In the genomic region with DNA sequence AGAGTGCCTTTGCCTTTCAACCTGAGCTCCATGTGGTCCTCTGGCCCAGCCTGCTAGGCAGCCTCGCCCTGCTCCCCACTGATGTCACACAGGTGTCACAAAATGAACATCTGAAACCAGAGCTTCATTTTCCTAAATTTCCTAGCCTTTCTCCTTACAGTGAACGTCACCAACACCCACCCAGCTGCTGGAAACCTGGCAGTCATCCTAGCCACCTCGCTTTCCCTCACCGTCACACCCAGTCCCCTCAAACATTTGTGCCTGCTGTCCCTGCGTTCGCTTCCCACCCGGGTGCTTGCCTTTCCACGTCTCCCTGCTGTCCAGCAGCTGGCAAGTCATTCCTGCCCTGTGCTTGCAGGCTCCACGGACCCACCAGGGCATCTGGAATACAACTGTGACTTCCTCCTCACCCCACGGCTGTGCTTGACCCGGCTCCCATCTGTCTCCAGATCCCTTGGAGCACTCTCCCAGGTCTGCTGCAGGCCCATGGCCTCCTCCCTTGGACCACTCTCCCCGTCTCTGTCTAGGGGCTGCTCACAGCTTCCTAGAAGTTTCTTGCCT, we compare ENCODE assay signal across 15 cellular contexts. TPM values are rescaled to one million over a fixed set of nuclear protein-coding genes. Genes with fewer than 3 reads are reported as not detected.
DNase-seq lines count a peak whose midpoint lies in the region; TF ChIP-seq lines count a peak whose summit lies in the region.
"Had no signal": no experiment of that assay in that cellular context is flagged by ENCODE, and none has a peak within 500 bp of the region (broad histone marks: within the 10 kb centered on the region; RNA-seq: fewer than 3 reads in every experiment).

No MANE protein-coding gene starts in this region.

- no peak for TF ChIP-seq POLR2A in vagina (IDR thresholded peaks at IDR 0.05)

- TF ChIP-seq CTCF in coronary artery (IDR thresholded peaks at IDR 0.05) (no peak), tibial artery (IDR thresholded peaks at IDR 0.05) (no peak), vagina (IDR thresholded peaks at IDR 0.05) (no peak)

- intact Hi-C loops in tibial artery (cut with DNase I; ENCODE audit: low total_unique reads) = loop anchor here (2.0 kb wide), 1 partner anchor 15 kb away; no protein-coding TSS in a partner anchor
- intact Hi-C loops in vagina (cut with DNase I) = no loop called here

- no peaks in the 10 kb centered on the region for H3K36me3 ChIP-seq in tibial artery
- H3K36me3 ChIP-seq in vagina = no peaks in the 10 kb centered on the region

- H3K4me3 ChIP-seq in coronary artery (peak overlapping the region; percentile 5), tibial artery (no peak overlapping the region), vagina (no peak overlapping the region)
- H3K4me3 ChIP-seq: A549, PC-9 had no signal

- peak; percentile 47 for DNase-seq in activated CD8-positive, alpha-beta memory T cell treated with anti-CD3 and anti-CD28 coated beads for 24 hours
- no peak for DNase-seq in activated CD8-positive, alpha-beta memory T cell treated with anti-CD3 and anti-CD28 coated beads, Interleukin-2, amount 50 U/mL, for 4 hours
- DNase-seq in NCI-H69 (lab: John Stamatoyannopoulos, UW) = peak; percentile 39
- DNase-seq in coronary artery (ENCODE audit: low spot score) = no peak
- no peak for DNase-seq in tibial artery
- DNase-seq in anterior cingulate cortex (lab: John Stamatoyannopoulos, UW) = no peak
- DNase-seq in DMS153 (lab: John Stamatoyannopoulos, UW) = no peak
- DNase-seq in vagina (ENCODE audit: extremely low spot score in 2 of 2) = no peak
- DNase-seq: CD4-positive, alpha-beta memory T cell; Karpas-422; NCI-H2081; NCI-H2227 treated with DMSO at 0.1 percent for 48 hours; PC-9; SK-N-SH had no signal

- H3K4me1 ChIP-seq in tibial artery (peaks cover 0 to 100% (median 95%) of the 10 kb centered on the region in 4 donors), vagina (peaks cover 41% of the 10 kb centered on the region)

- H3K9me3 ChIP-seq in tibial artery (no peaks in the 10 kb centered on the region), vagina (no peaks in the 10 kb centered on the region)
- H3K9me3 ChIP-seq: A549, SK-N-SH had no signal

- H3K27ac ChIP-seq in coronary artery = peak overlapping the region in 1 of 2 donors; percentile 21
- peak overlapping the region; percentile 63 to 66 for H3K27ac ChIP-seq in tibial artery
- H3K27ac ChIP-seq in vagina = no peak overlapping the region
- H3K27ac ChIP-seq: A549, PC-9 had no signal

- H3K27me3 ChIP-seq in tibial artery (no peaks in the 10 kb centered on the region), vagina (no peaks in the 10 kb centered on the region)

RNA-seq across cellular contexts. Expression of gene ADARB1, which starts 23.5 kb away (rescaled TPM):
- total RNA-seq in vagina = 19.6 TPM

Comparison
In these comparisons a context has a peak if more than half of its experiments do, and no peak if none do; other contexts are left out.
1. DNase-seq: peak in activated CD8-positive, alpha-beta memory T cell treated with anti-CD3 and anti-CD28 coated beads for 24 hours (single experiment) and NCI-H69 (single experiment); none in activated CD8-positive, alpha-beta memory T cell treated with anti-CD3 and anti-CD28 coated beads, Interleukin-2, amount 50 U/mL, for 4 hours (single experiment), coronary artery (single experiment), tibial artery (0 of 2), anterior cingulate cortex (0 of 58), DMS153 (single experiment) and vagina (0 of 2).